In genomic region chr2:100039291-100039985, GRCh38 we compare ENCODE assay signal across 13 cellular contexts.
"Had no signal": no experiment of that assay in that cellular context is flagged by ENCODE, and none has a peak within 500 bp of the region (broad histone marks: within the 10 kb centered on the region; RNA-seq: fewer than 3 reads in every experiment).

No MANE protein-coding gene starts in this region.

- H3K4me3 Mint-ChIP-seq: activated naive CD4-positive, alpha-beta T cell treated with anti-CD3 and anti-CD28 coated beads, Interleukin-2, amount 50 U/mL, for 24 hours; dendritic cell treated with granulocyte-macrophage colony-stimulating factor and Interleukin-4, amounts not matched to agents 40 ng/mL and 50 ng/mL, for 4 days; effector memory CD8-positive, alpha-beta T cell; mesothelial cell of epicardium; T-helper 1 cell treated with Interleukin-12 subunit alpha and Interleukin-12 subunit beta and Interleukin-4 antibody, amounts not matched to agents 30 μg/mL and 1 μg/mL, for 36 hours had no signal

- H3K27me3 Mint-ChIP-seq: activated naive CD4-positive, alpha-beta T cell treated with anti-CD3 and anti-CD28 coated beads, Interleukin-2, amount 50 U/mL, for 24 hours; effector memory CD8-positive, alpha-beta T cell had no signal

- ATAC-seq: activated CD4-positive, CD25-positive, alpha-beta regulatory T cell treated with anti-CD3 and anti-CD28 coated beads, Interleukin-2, amount 50 U/mL, for 24 hours; effector memory CD8-positive, alpha-beta T cell; gastroesophageal sphincter had no signal

- H3K9me3 Mint-ChIP-seq: activated naive CD4-positive, alpha-beta T cell treated with anti-CD3 and anti-CD28 coated beads, Interleukin-2, amount 50 U/mL, for 24 hours; dendritic cell treated with granulocyte-macrophage colony-stimulating factor and Interleukin-4, amounts not matched to agents 40 ng/mL and 50 ng/mL, for 4 days; effector memory CD8-positive, alpha-beta T cell; mesothelial cell of epicardium; T-helper 1 cell treated with Interleukin-12 subunit alpha and Interleukin-12 subunit beta and Interleukin-4 antibody, amounts not matched to agents 30 μg/mL and 1 μg/mL, for 36 hours had no signal

- DNase-seq: caudate nucleus; effector memory CD8-positive, alpha-beta T cell; hypothalamus; kidney glomerular epithelial cell; retina; stimulated activated CD4-positive, alpha-beta T cell treated with anti-CD3 and anti-CD28 coated beads, Interleukin-15, amount 100 ng/mL, for 24 hours; stimulated activated CD4-positive, alpha-beta T cell treated with anti-CD3 and anti-CD28 coated beads, Interleukin-4, amount 100 ng/mL, for 4 hours had no signal

- H3K27ac Mint-ChIP-seq: activated naive CD4-positive, alpha-beta T cell treated with anti-CD3 and anti-CD28 coated beads, Interleukin-2, amount 50 U/mL, for 24 hours; dendritic cell treated with granulocyte-macrophage colony-stimulating factor and Interleukin-4, amounts not matched to agents 40 ng/mL and 50 ng/mL, for 4 days; effector memory CD8-positive, alpha-beta T cell; mesothelial cell of epicardium; T-helper 1 cell treated with Interleukin-12 subunit alpha and Interleukin-12 subunit beta and Interleukin-4 antibody, amounts not matched to agents 30 μg/mL and 1 μg/mL, for 36 hours had no signal

- H3K36me3 Mint-ChIP-seq: mesothelial cell of epicardium had no signal
